8 cellular contexts compared by ENCODE assay signal in genomic region chr19:39125199-39125553, GRCh38. TPM values are rescaled to one million over a fixed set of nuclear protein-coding genes. Genes with fewer than 3 reads are reported as not detected.
DNase-seq lines count a peak whose midpoint lies in the region; ATAC-seq and TF ChIP-seq lines count a peak whose summit lies in the region.

No MANE protein-coding gene starts in this region.

- H3K9me3 ChIP-seq in liver (ENCODE audit: control insufficient read depth in 4 of 4, low read length in 3 of 4) = no peaks in the 10 kb centered on the region
- no peaks in the 10 kb centered on the region for H3K9me3 ChIP-seq in testis

- H3K27me3 ChIP-seq in liver (ENCODE audit: control insufficient read depth in 4 of 4, insufficient read depth in 4 of 4, low read length in 3 of 4) (no peaks in the 10 kb centered on the region), testis (no peaks in the 10 kb centered on the region)

- CTCF ChIA-PET in activated CD4-positive, alpha-beta T cell treated with anti-CD3 and anti-CD28 coated beads, Interleukin-2, amount 10 ng/mL, durations not matched to agents 7 days and 5 days (lab: Charles Lee) = no interaction called here

- H3K9me3 Mint-ChIP-seq in activated CD4-positive, alpha-beta T cell treated with anti-CD3 and anti-CD28 coated beads, Interleukin-2, amount 10 ng/mL, durations not matched to agents 7 days and 5 days = no peaks in the 10 kb centered on the region
- H3K9me3 Mint-ChIP-seq in activated naive CD8-positive, alpha-beta T cell treated with anti-CD3 and anti-CD28 coated beads, Interleukin-2, amount 50 U/mL, for 24 hours = no peaks in the 10 kb centered on the region

- peaks cover 1% of the 10 kb centered on the region for H3K36me3 Mint-ChIP-seq in activated CD4-positive, alpha-beta T cell treated with anti-CD3 and anti-CD28 coated beads, Interleukin-2, amount 10 ng/mL, durations not matched to agents 7 days and 5 days (ENCODE audit: low read depth)
- no peaks in the 10 kb centered on the region for H3K36me3 Mint-ChIP-seq in activated naive CD8-positive, alpha-beta T cell treated with anti-CD3 and anti-CD28 coated beads, Interleukin-2, amount 50 U/mL, for 24 hours (ENCODE audit: low read depth)

- H3K4me3 ChIP-seq in liver (ENCODE audit: low read depth in 1 of 3, low read length in 3 of 3) (peak overlapping the region; percentile 33 to 89 (median 44)), testis (peak overlapping the region; percentile 76 to 97)

- TF ChIP-seq POLR2A in testis (IDR thresholded peaks at IDR 0.05) = no peak

- POLR2A ChIA-PET in activated CD4-positive, alpha-beta T cell treated with anti-CD3 and anti-CD28 coated beads, Interleukin-2, amount 10 ng/mL, durations not matched to agents 7 days and 5 days (lab: Charles Lee) = no interaction called here

- H3K27me3 Mint-ChIP-seq in activated CD4-positive, alpha-beta T cell treated with anti-CD3 and anti-CD28 coated beads, Interleukin-2, amount 10 ng/mL, durations not matched to agents 7 days and 5 days = peaks cover 5% of the 10 kb centered on the region
- H3K27me3 Mint-ChIP-seq in activated naive CD8-positive, alpha-beta T cell treated with anti-CD3 and anti-CD28 coated beads, Interleukin-2, amount 50 U/mL, for 24 hours = no peaks in the 10 kb centered on the region

- H3K27ac Mint-ChIP-seq in activated CD4-positive, alpha-beta T cell treated with anti-CD3 and anti-CD28 coated beads, Interleukin-2, amount 10 ng/mL, durations not matched to agents 7 days and 5 days = peak overlapping the region; percentile 87
- peak overlapping the region; percentile 98 for H3K27ac Mint-ChIP-seq in activated naive CD8-positive, alpha-beta T cell treated with anti-CD3 and anti-CD28 coated beads, Interleukin-2, amount 50 U/mL, for 24 hours

- H3K36me3 ChIP-seq in liver (ENCODE audit: control insufficient read depth in 4 of 4, insufficient read depth in 3 of 4, low read depth in 1 of 4, low read length in 3 of 4) = no peaks in the 10 kb centered on the region
- no peaks in the 10 kb centered on the region for H3K36me3 ChIP-seq in testis (ENCODE audit: low read depth, missing control alignments)

- H3K9ac ChIP-seq in liver (ENCODE audit: low read depth in 1 of 2, low read length in 2 of 2) = peak overlapping the region; percentile 43 to 77

- intact Hi-C loops in testis (cut with DNase I; ENCODE audit: low total_unique reads) = loop anchor here (5.0 kb wide), 1 partner anchor 202 kb away; no protein-coding TSS in a partner anchor

- H3K4me3 Mint-ChIP-seq in activated CD4-positive, alpha-beta T cell treated with anti-CD3 and anti-CD28 coated beads, Interleukin-2, amount 10 ng/mL, durations not matched to agents 7 days and 5 days = peak overlapping the region; percentile 85
- peak overlapping the region; percentile 97 for H3K4me3 Mint-ChIP-seq in activated naive CD8-positive, alpha-beta T cell treated with anti-CD3 and anti-CD28 coated beads, Interleukin-2, amount 50 U/mL, for 24 hours

- H3K4me1 Mint-ChIP-seq in activated CD4-positive, alpha-beta T cell treated with anti-CD3 and anti-CD28 coated beads, Interleukin-2, amount 10 ng/mL, durations not matched to agents 7 days and 5 days = peaks cover 43% of the 10 kb centered on the region
- H3K4me1 Mint-ChIP-seq in activated naive CD8-positive, alpha-beta T cell treated with anti-CD3 and anti-CD28 coated beads, Interleukin-2, amount 50 U/mL, for 24 hours = peaks cover 27% of the 10 kb centered on the region

- H3K27ac ChIP-seq in liver (ENCODE audit: low read depth in 1 of 2, low read length in 2 of 2) (peak overlapping the region; percentile 46 to 96), testis (peak overlapping the region; percentile 59 to 80)

- no peak for TF ChIP-seq CTCF in liver (IDR thresholded peaks at IDR 0.05; ENCODE audit: low read depth, low read length, missing input control)
- TF ChIP-seq CTCF in testis (IDR thresholded peaks at IDR 0.05) = peak in 1 of 3 experiments; percentile 3

- no peak for DNase-seq in activated CD4-positive, alpha-beta T cell treated with anti-CD3 and anti-CD28 coated beads, Interleukin-2, amount 10 ng/mL, durations not matched to agents 7 days and 5 days
- no peak for DNase-seq in activated CD4-positive, alpha-beta T cell treated with anti-CD3 and anti-CD28 coated beads for 4 hours
- DNase-seq in activated naive CD8-positive, alpha-beta T cell treated with anti-CD3 and anti-CD28 coated beads, Interleukin-2, amount 50 U/mL, for 24 hours = no peak
- DNase-seq in testis (no peak), globus pallidus (ENCODE audit: low spot score) (no peak)

- no peak for TF ChIP-seq RAD21 in liver (IDR thresholded peaks at IDR 0.05)

- no peak for ATAC-seq in activated naive CD8-positive, alpha-beta T cell treated with anti-CD3 and anti-CD28 coated beads, Interleukin-2, amount 50 U/mL, for 24 hours
- no peak for ATAC-seq in GM18861 (IDR thresholded peaks at IDR 0.05; ENCODE audit: unreplicated experiment)
- ATAC-seq in HG02759 (IDR thresholded peaks at IDR 0.05; ENCODE audit: unreplicated experiment) = no peak

- 42% methylated on average over 7 of the region's 7 CpGs for WGBS in liver
- WGBS in testis, 2 donors = 24 to 28% methylated on average over 7 of the region's 7 CpGs

- peaks cover 7 to 48% (median 35%) of the 10 kb centered on the region in 4 donors for H3K4me1 ChIP-seq in liver (ENCODE audit: control insufficient read depth in 4 of 4, insufficient read depth in 4 of 4, low read length in 3 of 4)
- peaks cover 41% of the 10 kb centered on the region for H3K4me1 ChIP-seq in testis

TF ChIP-seq in liver, 16 proteins besides CTCF, POLR2A, EP300 and RAD21:
- TF ChIP-seq NR2F2 (IDR thresholded peaks at IDR 0.05) (no peak), RXRA (IDR thresholded peaks at IDR 0.05) (no peak)
- TF ChIP-seq, protein P1, sequence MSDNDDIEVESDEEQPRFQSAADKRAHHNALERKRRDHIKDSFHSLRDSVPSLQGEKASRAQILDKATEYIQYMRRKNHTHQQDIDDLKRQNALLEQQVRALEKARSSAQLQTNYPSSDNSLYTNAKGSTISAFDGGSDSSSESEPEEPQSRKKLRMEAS (IDR thresholded peaks at IDR 0.05) = peak; percentile 69
TF ChIP-seq in liver: peak in this region for 1.

RNA-seq across cellular contexts. Expression of gene PAK4, which starts 0.4 kb away (rescaled TPM):
- 10 to 100 TPM; 16.5 to 17.9 TPM for total RNA-seq in activated CD4-positive, alpha-beta T cell treated with anti-CD3 and anti-CD28 coated beads, Interleukin-2, amount 10 ng/mL, durations not matched to agents 7 days and 5 days
- 1 to 10 TPM; 5.4 to 9.5 TPM for total RNA-seq in liver
- 10 to 100 TPM in 1 of 2 donors, 1 to 10 TPM in 1; 6.0 to 16.6 TPM for polyA plus RNA-seq in liver
- total RNA-seq in testis = 10 to 100 TPM; 84.3 to 88.3 TPM
- 61.0 TPM for polyA plus RNA-seq in testis (ENCODE audit: insufficient read depth, low read depth, low replicate concordance)

RNA-seq across cellular contexts. Expression of gene ACP7, which starts 41.0 kb away (rescaled TPM):
- total RNA-seq in activated CD4-positive, alpha-beta T cell treated with anti-CD3 and anti-CD28 coated beads, Interleukin-2, amount 10 ng/mL, durations not matched to agents 7 days and 5 days = not detected
- total RNA-seq in liver (under 1 TPM in 1 of 2 donors, not detected in 1; 0.05 TPM), testis (not detected)
- polyA plus RNA-seq in liver (not detected), testis (ENCODE audit: insufficient read depth, low read depth, low replicate concordance) (not detected)

Comparison
In these comparisons a context has a peak if more than half of its experiments do, and no peak if none do; other contexts are left out.
1. RNA of gene PAK4, which starts 0.4 kb away (total RNA-seq): 84.3 to 88.3 TPM in testis; 16.5 to 17.9 TPM in activated CD4-positive, alpha-beta T cell treated with anti-CD3 and anti-CD28 coated beads, Interleukin-2, amount 10 ng/mL, durations not matched to agents 7 days and 5 days and 5.4 to 9.5 TPM in liver; every median in the first group is over 4 times any median in the second.